ENCODE assay signal across 8 cellular contexts in the genomic region with DNA sequence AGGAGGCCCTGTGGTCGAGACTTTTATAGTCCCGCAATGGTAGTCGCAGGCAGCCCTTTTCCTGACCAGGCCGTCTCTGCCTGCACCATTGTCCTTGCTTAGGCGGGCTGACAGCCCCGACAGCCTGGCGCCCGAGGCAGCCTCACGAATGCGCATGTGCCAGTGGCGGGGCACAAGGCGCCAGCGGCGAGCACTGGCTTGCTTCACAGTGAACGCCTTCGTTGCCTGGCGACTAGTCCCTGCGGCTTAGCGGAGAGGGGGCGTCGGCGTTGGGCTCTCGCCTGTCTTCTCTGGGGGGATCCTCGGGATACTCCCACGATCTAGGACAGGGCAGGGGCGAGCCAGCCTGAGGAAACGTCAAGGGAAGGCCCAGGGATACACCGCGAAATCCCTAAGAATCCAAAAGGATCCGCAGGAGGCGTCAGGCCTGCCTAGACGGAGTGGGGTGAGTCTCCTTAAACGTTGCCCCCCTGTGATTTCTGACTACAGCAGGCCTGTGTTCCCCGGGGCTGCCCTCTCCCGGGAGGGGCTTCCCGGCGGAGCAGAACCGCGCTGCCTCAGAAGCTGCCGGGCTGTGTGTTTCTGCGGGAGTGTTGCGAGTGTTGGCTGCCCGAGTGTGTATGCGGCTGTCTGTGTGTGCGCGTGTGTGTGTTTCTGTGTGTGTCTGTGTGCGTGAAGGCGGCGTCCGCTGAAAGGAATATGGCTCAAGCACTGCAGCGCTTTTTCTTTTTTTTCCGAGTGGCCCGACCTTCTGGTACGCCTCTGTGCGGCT. TPM values are rescaled to one million over a fixed set of nuclear protein-coding genes. Genes with fewer than 3 reads are reported as not detected.
DNase-seq lines count a peak whose midpoint lies in the region; ATAC-seq and TF ChIP-seq lines count a peak whose summit lies in the region.

No MANE protein-coding gene starts in this region.

- H3K36me3 ChIP-seq in left ventricle myocardium inferior: no peaks in the 10 kb centered on the region

- no peak for TF ChIP-seq CTCF in left ventricle myocardium inferior (IDR thresholded peaks at IDR 0.05; ENCODE audit: borderline replicate concordance)

- peaks cover 4% of the 10 kb centered on the region for H3K9me3 ChIP-seq in left ventricle myocardium inferior (replicated peaks)

- H3K9me3 Mint-ChIP-seq in activated naive CD8-positive, alpha-beta T cell treated with anti-CD3 and anti-CD28 coated beads, Interleukin-2, amount 10 ng/mL, durations not matched to agents 7 days and 5 days: peaks cover 6% of the 10 kb centered on the region

- H3K4me3 Mint-ChIP-seq in activated naive CD8-positive, alpha-beta T cell treated with anti-CD3 and anti-CD28 coated beads, Interleukin-2, amount 10 ng/mL, durations not matched to agents 7 days and 5 days: peak overlapping the region; percentile 57

- peaks cover 21% of the 10 kb centered on the region for H3K27me3 ChIP-seq in left ventricle myocardium inferior (ENCODE audit: low read depth)

- peaks cover 5% of the 10 kb centered on the region for H3K4me1 Mint-ChIP-seq in activated naive CD8-positive, alpha-beta T cell treated with anti-CD3 and anti-CD28 coated beads, Interleukin-2, amount 10 ng/mL, durations not matched to agents 7 days and 5 days

- ATAC-seq in HG03354 (IDR thresholded peaks at IDR 0.05; ENCODE audit: poor library complexity, severe bottlenecking, unreplicated experiment) (peak; percentile 65), HG02840 (IDR thresholded peaks at IDR 0.05; ENCODE audit: low FRiP score, unreplicated experiment) (no peak), GM21717 (IDR thresholded peaks at IDR 0.05; ENCODE audit: unreplicated experiment) (no peak)
- peak; percentile 54 for ATAC-seq in activated naive CD8-positive, alpha-beta T cell treated with anti-CD3 and anti-CD28 coated beads, Interleukin-2, amount 10 ng/mL, durations not matched to agents 7 days and 5 days (ENCODE audit: low read depth)

- POLR2A ChIA-PET in activated naive CD8-positive, alpha-beta T cell treated with anti-CD3 and anti-CD28 coated beads, Interleukin-2, amount 10 ng/mL, durations not matched to agents 7 days and 5 days (lab: Charles Lee): no interaction called here

- intact Hi-C loops in left ventricle myocardium inferior (cut with micrococcal nuclease): no loop called here

- DNase-seq in activated naive CD8-positive, alpha-beta T cell treated with anti-CD3 and anti-CD28 coated beads, Interleukin-2, amount 10 ng/mL, durations not matched to agents 7 days and 5 days: no peak
- DNase-seq in left ventricle myocardium inferior (peak; percentile 73), retina (peak; percentile 66), GM19240 (ENCODE audit: insufficient read length, low spot score) (no peak), NCI-H2107 treated with DMSO at 0.1 percent for 48 hours (lab: John Stamatoyannopoulos, UW; ENCODE audit: unreplicated experiment) (no peak)

- H3K27ac ChIP-seq in left ventricle myocardium inferior (replicated peaks): peak overlapping the region; percentile 23

- peaks cover 18% of the 10 kb centered on the region for H3K4me1 ChIP-seq in left ventricle myocardium inferior

- peaks cover 33% of the 10 kb centered on the region for H3K27me3 Mint-ChIP-seq in activated naive CD8-positive, alpha-beta T cell treated with anti-CD3 and anti-CD28 coated beads, Interleukin-2, amount 10 ng/mL, durations not matched to agents 7 days and 5 days

- peak overlapping the region; percentile 71 for H3K4me3 ChIP-seq in left ventricle myocardium inferior

- no peak overlapping the region for H3K27ac Mint-ChIP-seq in activated naive CD8-positive, alpha-beta T cell treated with anti-CD3 and anti-CD28 coated beads, Interleukin-2, amount 10 ng/mL, durations not matched to agents 7 days and 5 days

- peaks cover 2% of the 10 kb centered on the region for H3K36me3 Mint-ChIP-seq in activated naive CD8-positive, alpha-beta T cell treated with anti-CD3 and anti-CD28 coated beads, Interleukin-2, amount 10 ng/mL, durations not matched to agents 7 days and 5 days

RNA-seq across cellular contexts. Expression of gene ZNF273, which starts 20.5 kb away (rescaled TPM):
- 10 to 100 TPM; 10.9 to 12.6 TPM for total RNA-seq in activated naive CD8-positive, alpha-beta T cell treated with anti-CD3 and anti-CD28 coated beads, Interleukin-2, amount 10 ng/mL, durations not matched to agents 7 days and 5 days
- total RNA-seq in left ventricle myocardium inferior: 1.1 TPM

Comparison
In these comparisons a context has a peak if more than half of its experiments do, and no peak if none do; other contexts are left out.
1. ATAC-seq: peak in HG03354 (single experiment) and activated naive CD8-positive, alpha-beta T cell treated with anti-CD3 and anti-CD28 coated beads, Interleukin-2, amount 10 ng/mL, durations not matched to agents 7 days and 5 days (single experiment); none in HG02840 (single experiment) and GM21717 (single experiment).
2. DNase-seq: peak in left ventricle myocardium inferior (single experiment) and retina (single experiment); none in activated naive CD8-positive, alpha-beta T cell treated with anti-CD3 and anti-CD28 coated beads, Interleukin-2, amount 10 ng/mL, durations not matched to agents 7 days and 5 days (single experiment), GM19240 (single experiment) and NCI-H2107 treated with DMSO at 0.1 percent for 48 hours (single experiment).